In genomic region chr4:22062676-22063075, GRCh38 we compare ENCODE assay signal across 32 cellular contexts.
DNase-seq lines count a peak whose midpoint lies in the region; TF ChIP-seq lines count a peak whose summit lies in the region.
"Had no signal": no experiment of that assay in that cellular context is flagged by ENCODE, and none has a peak within 500 bp of the region (broad histone marks: within the 10 kb centered on the region; RNA-seq: fewer than 3 reads in every experiment).

No MANE protein-coding gene starts in this region.

- CTCF ChIA-PET in RWPE1 (lab: Yijun Ruan, JAX), result interaction anchor here (0.5 to 0.6 kb wide), 2 partner anchors 49 to 311 kb away, joined by 3 read pairs; no protein-coding TSS in a partner anchor

- H3K27ac ChIP-seq in RWPE1, result no peak overlapping the region
- H3K27ac ChIP-seq: 22Rv1; A549; BLaER1; BLaER1 treated with 17β-estradiol and CSF1 and Interleukin-3, amounts not matched to agents 10 nM and 100 nM; C4-2B had no signal

- in situ Hi-C loops in SK-MEL-5 (cut with HindIII; ENCODE audit: low pct_unique_long_range_greater_than_20kb, low sequenced_read_pairs), result no loop called here

- H3K27ac Mint-ChIP-seq in osteocyte (ENCODE audit: unreplicated experiment), result no peak overlapping the region
- H3K27ac Mint-ChIP-seq: B cell; CD14-positive monocyte; CD4-positive, alpha-beta memory T cell; CD4-positive, alpha-beta T cell; CD4-positive, CD25-positive, alpha-beta regulatory T cell; CD8-positive, alpha-beta memory T cell; CD8-positive, alpha-beta T cell had no signal

- no peaks in the 10 kb centered on the region for H3K4me1 Mint-ChIP-seq in osteocyte (ENCODE audit: unreplicated experiment)
- H3K4me1 Mint-ChIP-seq: B cell; CD14-positive monocyte; CD4-positive, alpha-beta memory T cell; CD4-positive, CD25-positive, alpha-beta regulatory T cell; CD8-positive, alpha-beta memory T cell had no signal

- peak; percentile 71 for DNase-seq in SK-MEL-5 (ENCODE audit: low read depth, low spot score)
- peak; percentile 62 for DNase-seq in foreskin melanocyte
- DNase-seq in retinal pigment epithelial cell (ENCODE audit: low read depth), result peak; percentile 23
- DNase-seq in RWPE1 (ENCODE audit: low spot score), result no peak
- no peak for DNase-seq in activated CD8-positive, alpha-beta memory T cell treated with anti-CD3 and anti-CD28 coated beads, Interleukin-2, amount 50 U/mL, for 48 hours
- no peak for DNase-seq in osteocyte (ENCODE audit: extremely low spot score, unreplicated experiment)
- DNase-seq: 8988T; ACHN; AML-193; BE2C; C1 segment of cervical spinal cord; Caco-2; Calu3; CD4-positive, alpha-beta memory T cell; CD4-positive, alpha-beta T cell; CD4-positive, CD25-positive, alpha-beta regulatory T cell; CD8-positive, alpha-beta memory T cell; CD8-positive, alpha-beta T cell; COR-L47; DMS 273 treated with DMSO at 0.1 percent for 48 hours; DMS153; DMS79; DMS79 treated with DMSO at 0.1 percent for 48 hours; DND-41; EL had no signal

- peaks cover 8% of the 10 kb centered on the region for H3K9me3 Mint-ChIP-seq in osteocyte (ENCODE audit: unreplicated experiment)

- POLR2A ChIA-PET in RWPE1 (lab: Yijun Ruan, JAX; ENCODE audit: low non-redundant PET), result no interaction called here

- no peak overlapping the region for H3K4me3 Mint-ChIP-seq in osteocyte (ENCODE audit: unreplicated experiment)
- H3K4me3 Mint-ChIP-seq: B cell; CD14-positive monocyte; CD4-positive, alpha-beta memory T cell; CD4-positive, alpha-beta T cell; CD4-positive, CD25-positive, alpha-beta regulatory T cell; CD8-positive, alpha-beta memory T cell; CD8-positive, alpha-beta T cell had no signal

- H3K27me3 Mint-ChIP-seq in osteocyte (ENCODE audit: unreplicated experiment), result peaks cover 8% of the 10 kb centered on the region
- H3K27me3 Mint-ChIP-seq: B cell; CD4-positive, alpha-beta memory T cell; CD4-positive, alpha-beta T cell; CD4-positive, CD25-positive, alpha-beta regulatory T cell; CD8-positive, alpha-beta memory T cell had no signal

- TF ChIP-seq CTCF in retinal pigment epithelial cell (conservative IDR thresholded peaks at IDR 0.05; ENCODE audit: low read depth, low read length) (no peak), RWPE1 (conservative IDR thresholded peaks at IDR 0.05; ENCODE audit: low read depth) (no peak), osteocyte (IDR thresholded peaks at IDR 0.05) (no peak)

- no peaks in the 10 kb centered on the region for H3K36me3 Mint-ChIP-seq in osteocyte (ENCODE audit: unreplicated experiment)
- H3K36me3 Mint-ChIP-seq: CD14-positive monocyte; CD4-positive, alpha-beta memory T cell; CD4-positive, CD25-positive, alpha-beta regulatory T cell; CD8-positive, alpha-beta memory T cell; CD8-positive, alpha-beta T cell had no signal

- H3K4me3 ChIP-seq in retinal pigment epithelial cell (ENCODE audit: low read length), result no peak overlapping the region
- H3K4me3 ChIP-seq: A549; BLaER1; BLaER1 treated with 17β-estradiol and CSF1 and Interleukin-3, amounts not matched to agents 10 nM and 100 nM had no signal

Comparison
In these comparisons a context has a peak if more than half of its experiments do, and no peak if none do; other contexts are left out.
1. DNase-seq: peak in SK-MEL-5 (single experiment), foreskin melanocyte (single experiment) and retinal pigment epithelial cell (single experiment); none in RWPE1 (single experiment), activated CD8-positive, alpha-beta memory T cell treated with anti-CD3 and anti-CD28 coated beads, Interleukin-2, amount 50 U/mL, for 48 hours (single experiment) and osteocyte (single experiment).